21 cellular contexts compared by ENCODE assay signal in genomic region chr4:163256680-163257343, GRCh38.
"Had no signal": no experiment of that assay in that cellular context is flagged by ENCODE, and none has a peak within 500 bp of the region (broad histone marks: within the 10 kb centered on the region; RNA-seq: fewer than 3 reads in every experiment).

No MANE protein-coding gene starts in this region.

- H3K27me3 ChIP-seq: hepatocyte, uterus had no signal

- H2AFZ ChIP-seq: hepatocyte had no signal

- FAIRE-seq: endothelial cell of umbilical vein had no signal

- H3K4me3 ChIP-seq: gastroesophageal sphincter, hepatocyte, spleen, thoracic aorta, uterus had no signal

- H3K27ac ChIP-seq: gastroesophageal sphincter, hepatocyte, spleen, thoracic aorta, uterus had no signal

- DNase-seq: activated CD4-positive, alpha-beta T cell treated with anti-CD3 and anti-CD28 coated beads for 36 hours; activated CD4-positive, CD25-positive, alpha-beta regulatory T cell; activated CD8-positive, alpha-beta memory T cell treated with anti-CD3 and anti-CD28 coated beads, Interleukin-2, amount 10 ng/mL, durations not matched to agents 7 days and 5 days; activated CD8-positive, alpha-beta T cell treated with anti-CD3 and anti-CD28 coated beads, Interleukin-2, amount 10 ng/mL, durations not matched to agents 7 days and 5 days; activated naive CD8-positive, alpha-beta T cell treated with anti-CD3 and anti-CD28 coated beads, Interleukin-2, amount 50 U/mL, for 24 hours; activated T-cell treated with anti-CD3 and anti-CD28 coated beads, Interleukin-2, amount 50 U/mL, for 48 hours; amygdala; caudate nucleus; islet precursor cell; mesenchymal stem cell; posterior cingulate gyrus; right cardiac atrium; spleen; stimulated activated CD4-positive, alpha-beta T cell treated with anti-CD3 and anti-CD28 coated beads, Interleukin-2, amount 100 ng/mL, for 48 hours; stimulated activated naive CD8-positive, alpha-beta T cell treated with anti-CD3 and anti-CD28 coated beads, Interleukin-15, Interleukin-2, amounts not matched to agents 100 U/mL and 50 U/mL, for 24 hours; trophoblast cell; uterus had no signal

- H3K4me2 ChIP-seq: hepatocyte had no signal

- H3K9me3 ChIP-seq: gastroesophageal sphincter, thoracic aorta, uterus had no signal

- ATAC-seq: activated CD4-positive, alpha-beta T cell treated with anti-CD3 and anti-CD28 coated beads for 36 hours; activated CD8-positive, alpha-beta memory T cell treated with anti-CD3 and anti-CD28 coated beads, Interleukin-2, amount 10 ng/mL, durations not matched to agents 7 days and 5 days; activated CD8-positive, alpha-beta T cell treated with anti-CD3 and anti-CD28 coated beads, Interleukin-2, amount 10 ng/mL, durations not matched to agents 7 days and 5 days; activated naive CD8-positive, alpha-beta T cell treated with anti-CD3 and anti-CD28 coated beads, Interleukin-2, amount 50 U/mL, for 24 hours; gastroesophageal sphincter; right cardiac atrium; stimulated activated naive CD8-positive, alpha-beta T cell treated with anti-CD3 and anti-CD28 coated beads, Interleukin-15, Interleukin-2, amounts not matched to agents 100 U/mL and 50 U/mL, for 24 hours had no signal

- H3K4me1 ChIP-seq: gastroesophageal sphincter, spleen, uterus had no signal

- H3K36me3 ChIP-seq: gastroesophageal sphincter, spleen, thoracic aorta, uterus had no signal

- H3K79me2 ChIP-seq: hepatocyte had no signal
